In genomic region chr1:12162459-12163137, GRCh38 we compare ENCODE assay signal across 9 cellular contexts. TPM values are rescaled to one million over a fixed set of nuclear protein-coding genes. Genes with fewer than 3 reads are reported as not detected.
A peak's percentile ranks its signal among the peaks of the same experiment; 100 is the strongest.
DNase-seq lines count a peak whose midpoint lies in the region; ATAC-seq and TF ChIP-seq lines count a peak whose summit lies in the region.
"Had no signal": no experiment of that assay in that cellular context is flagged by ENCODE, and none has a peak within 500 bp of the region (broad histone marks: within the 10 kb centered on the region; RNA-seq: fewer than 3 reads in every experiment).

No MANE protein-coding gene starts in this region.

- H3K9ac ChIP-seq in Loucy (ENCODE audit: low read depth, low read length, poor library complexity, severe bottlenecking) = peak overlapping the region; percentile 63
- peak overlapping the region; percentile 39 to 58 for H3K9ac ChIP-seq in colonic mucosa (ENCODE audit: low read depth in 2 of 2, low read length in 2 of 2)

- H3K4me1 ChIP-seq in CD4-positive, CD25-positive, alpha-beta regulatory T cell (ENCODE audit: control insufficient read depth, insufficient read depth, low read length, poor library complexity, severe bottlenecking) = peaks cover 87% of the 10 kb centered on the region
- H3K4me1 ChIP-seq in Loucy (ENCODE audit: insufficient read depth, low read length, poor library complexity, severe bottlenecking) (peaks cover 65% of the 10 kb centered on the region), colonic mucosa (peaks cover 18% of the 10 kb centered on the region), psoas muscle (peaks cover 18% of the 10 kb centered on the region), OCI-LY7 (ENCODE audit: insufficient read depth, low read length, poor library complexity, severe bottlenecking) (peaks cover 38% of the 10 kb centered on the region)

- H3K27me3 Mint-ChIP-seq in CD4-positive, CD25-positive, alpha-beta regulatory T cell = no peaks in the 10 kb centered on the region

- peak overlapping the region; percentile 53 for H3K4me3 ChIP-seq in CD4-positive, CD25-positive, alpha-beta regulatory T cell (ENCODE audit: low read depth, low read length)
- H3K4me3 ChIP-seq in Loucy (ENCODE audit: low read length, poor library complexity, severe bottlenecking) (peak overlapping the region; percentile 50), colonic mucosa (no peak overlapping the region), psoas muscle (no peak overlapping the region), OCI-LY7 (ENCODE audit: low read depth, low read length, poor library complexity, severe bottlenecking) (no peak overlapping the region)

- intact Hi-C loops in colonic mucosa (cut with DNase I) = no loop called here
- intact Hi-C loops in psoas muscle (cut with DNase I) = no loop called here
- intact Hi-C loops in OCI-LY7 (cut with micrococcal nuclease; ENCODE audit: unreplicated experiment) = no loop called here

- H3K9me2 ChIP-seq in Loucy (replicated peaks; ENCODE audit: low read depth, low read length) = no peaks in the 10 kb centered on the region
- H3K9me2 ChIP-seq in OCI-LY7 (ENCODE audit: insufficient read depth, low read length) = no peaks in the 10 kb centered on the region

- peak overlapping the region; percentile 91 for H3K27ac ChIP-seq in CD4-positive, CD25-positive, alpha-beta regulatory T cell (ENCODE audit: insufficient read depth, low read length, poor library complexity, severe bottlenecking)
- H3K27ac ChIP-seq in colonic mucosa (peak overlapping the region; percentile 74), psoas muscle (peak overlapping the region; percentile 54), OCI-LY7 (ENCODE audit: low read depth, low read length, poor library complexity, severe bottlenecking) (no peak overlapping the region)

- TF ChIP-seq CTCF in Loucy (conservative IDR thresholded peaks at IDR 0.05; ENCODE audit: low read length) = no peak
- TF ChIP-seq CTCF in colonic mucosa (IDR thresholded peaks at IDR 0.05) = no peak
- TF ChIP-seq CTCF in psoas muscle (IDR thresholded peaks at IDR 0.05) = no peak
- TF ChIP-seq CTCF in OCI-LY7 (conservative IDR thresholded peaks at IDR 0.05; ENCODE audit: low read length) = no peak

- peaks cover 0 to 3% (median 0%) of the 10 kb centered on the region in 7 donors for H3K9me3 Mint-ChIP-seq in CD4-positive, CD25-positive, alpha-beta regulatory T cell

- peaks cover 19 to 90% (median 53%) of the 10 kb centered on the region in 4 donors for H3K4me1 Mint-ChIP-seq in CD4-positive, CD25-positive, alpha-beta regulatory T cell

- CTCF ChIA-PET in OCI-LY7 (lab: Charles Lee; ENCODE audit: unreplicated experiment) = interaction anchor here (1.1 kb wide), 1 partner anchor 9 kb away, joined by 4 read pairs; no protein-coding TSS in a partner anchor

- peaks cover 1% of the 10 kb centered on the region for H4K20me1 ChIP-seq in Loucy (ENCODE audit: insufficient read depth, low read length, poor library complexity, severe bottlenecking)
- no peaks in the 10 kb centered on the region for H4K20me1 ChIP-seq in OCI-LY7 (ENCODE audit: insufficient read depth, low read length)

- H3K36me3 ChIP-seq in CD4-positive, CD25-positive, alpha-beta regulatory T cell (ENCODE audit: control insufficient read depth, insufficient read depth, low read length) = no peaks in the 10 kb centered on the region
- H3K36me3 ChIP-seq in Loucy (ENCODE audit: insufficient read depth, low read length) (no peaks in the 10 kb centered on the region), colonic mucosa (no peaks in the 10 kb centered on the region), psoas muscle (ENCODE audit: insufficient read depth in 1 of 2, low read depth in 1 of 2) (no peaks in the 10 kb centered on the region), OCI-LY7 (ENCODE audit: insufficient read depth, low read length) (no peaks in the 10 kb centered on the region)

- H3K27ac Mint-ChIP-seq in CD4-positive, CD25-positive, alpha-beta regulatory T cell = peak overlapping the region; percentile 94 to 97 (median 96)

- DNase-seq in CD4-positive, CD25-positive, alpha-beta regulatory T cell = no peak
- DNase-seq in colonic mucosa = no peak
- no peak for DNase-seq in psoas muscle
- no peak for DNase-seq in OCI-LY7 (ENCODE audit: low spot score)
- DNase-seq: NCI-H1436 had no signal

- peaks cover 4% of the 10 kb centered on the region for H3K36me3 Mint-ChIP-seq in CD4-positive, CD25-positive, alpha-beta regulatory T cell

- no peak overlapping the region for H2AFZ ChIP-seq in Loucy (ENCODE audit: low read length)
- no peak overlapping the region for H2AFZ ChIP-seq in OCI-LY7 (ENCODE audit: low read length)

- ATAC-seq in CD4-positive, CD25-positive, alpha-beta regulatory T cell (ENCODE audit: low read depth in 2 of 2) = no peak
- ATAC-seq in psoas muscle = no peak
- ATAC-seq in GM18909 (IDR thresholded peaks at IDR 0.05; ENCODE audit: poor library complexity, unreplicated experiment) = no peak
- no peak for ATAC-seq in HG02852 (IDR thresholded peaks at IDR 0.05; ENCODE audit: unreplicated experiment)
- no peak for ATAC-seq in activated CD4-positive, CD25-positive, alpha-beta regulatory T cell treated with anti-CD3 and anti-CD28 coated beads, Interleukin-2, amount 50 U/mL, for 24 hours

- POLR2A ChIA-PET in OCI-LY7 (lab: Charles Lee) = interaction anchor here (1.4 to 4.4 kb wide), 3 partner anchors 10 to 21 kb away, joined by 4 to 25 read pairs (median 6); no protein-coding TSS in a partner anchor

- peak overlapping the region; percentile 65 for H3K4me2 ChIP-seq in Loucy (ENCODE audit: low read depth, low read length, poor library complexity, severe bottlenecking)
- H3K4me2 ChIP-seq in OCI-LY7 (ENCODE audit: low read length) = no peak overlapping the region

- no peaks in the 10 kb centered on the region for H3K27me3 ChIP-seq in CD4-positive, CD25-positive, alpha-beta regulatory T cell (ENCODE audit: control insufficient read depth, insufficient read depth, low read length)
- no peaks in the 10 kb centered on the region for H3K27me3 ChIP-seq in Loucy (ENCODE audit: insufficient read depth, low read length, poor library complexity, severe bottlenecking)
- no peaks in the 10 kb centered on the region for H3K27me3 ChIP-seq in colonic mucosa
- H3K27me3 ChIP-seq in psoas muscle (ENCODE audit: insufficient read depth in 3 of 3, low read length in 2 of 3) = peaks cover 0 to 12% (median 2%) of the 10 kb centered on the region in 3 donors

- H3F3A ChIP-seq in Loucy (ENCODE audit: low read depth) = no peaks in the 10 kb centered on the region

- H3K79me2 ChIP-seq in Loucy (ENCODE audit: insufficient read depth, low read length) (peaks cover 10% of the 10 kb centered on the region; the same call in 1 of the 2 replicates), OCI-LY7 (ENCODE audit: insufficient read depth, low read depth, low read length) (no peaks in the 10 kb centered on the region)

- H3K9me3 ChIP-seq in CD4-positive, CD25-positive, alpha-beta regulatory T cell (ENCODE audit: control insufficient read depth in 2 of 2, low read length in 2 of 2) = no peaks in the 10 kb centered on the region
- no peaks in the 10 kb centered on the region for H3K9me3 ChIP-seq in Loucy (ENCODE audit: insufficient read depth, low read depth, low read length)
- H3K9me3 ChIP-seq in colonic mucosa = no peaks in the 10 kb centered on the region
- H3K9me3 ChIP-seq in psoas muscle = no peaks in the 10 kb centered on the region
- H3K9me3 ChIP-seq in OCI-LY7 (ENCODE audit: low read length) = no peaks in the 10 kb centered on the region

- H3K4me3 Mint-ChIP-seq in CD4-positive, CD25-positive, alpha-beta regulatory T cell = peak overlapping the region; percentile 40 to 88 (median 84)

- WGBS in psoas muscle, 3 donors = 91 to 94% (median 91%) methylated on average over 11 of the region's 11 CpGs

- BruUV-seq in OCI-LY7 (replicated peaks; lab: Mats Ljungman, UMichigan) = no TSS peak

RNA-seq across cellular contexts. Expression of gene TNFRSF1B, which starts 4.2 kb away (rescaled TPM):
- 252 TPM for total RNA-seq in CD4-positive, CD25-positive, alpha-beta regulatory T cell
- polyA plus RNA-seq in CD4-positive, CD25-positive, alpha-beta regulatory T cell = 100 to 1,000 TPM; 347 to 450 (median 421) TPM
- 10 to 100 TPM; 27.2 to 28.1 TPM for total RNA-seq in colonic mucosa
- 10 to 100 TPM in 1 of 4 donors, 1 to 10 TPM in 3; 7.5 to 12.8 (median 8.8) TPM for total RNA-seq in psoas muscle
- 1 to 10 TPM; 5.1 to 7.6 (median 5.8) TPM for polyA plus RNA-seq in psoas muscle
- total RNA-seq in OCI-LY7 (2014; rRNA removed; shearing (Covaris generic)) = not detected in 2 replicates
- total RNA-seq in OCI-LY7 (2022) = not detected in 2 replicates

Comparison
In these comparisons a context has a peak if more than half of its experiments do, and no peak if none do; other contexts are left out.
1. H3K4me3 ChIP-seq: peak in CD4-positive, CD25-positive, alpha-beta regulatory T cell (single experiment) and Loucy (single experiment); none in colonic mucosa (single experiment), psoas muscle (single experiment) and OCI-LY7 (single experiment).
2. RNA of gene TNFRSF1B, which starts 4.2 kb away (total RNA-seq): 252 TPM in CD4-positive, CD25-positive, alpha-beta regulatory T cell (single experiment), 27.2 to 28.1 TPM in colonic mucosa and 7.5 to 12.8 TPM in psoas muscle; not detected in OCI-LY7; every median in the first group is over 4 times any median in the second.